ENCODE assay signal across 25 cellular contexts in genomic region chr11:1967641-1968225, GRCh38. TPM values are rescaled to one million over a fixed set of nuclear protein-coding genes. Genes with fewer than 3 reads are reported as not detected.
"Had no signal": no experiment of that assay in that cellular context is flagged by ENCODE, and none has a peak within 500 bp of the region (broad histone marks: within the 10 kb centered on the region; RNA-seq: fewer than 3 reads in every experiment).

No MANE protein-coding gene starts in this region.

- H3K9me3 ChIP-seq: colonic mucosa, esophagus muscularis mucosa, prostate gland, right lobe of liver, transverse colon, uterus had no signal

- H3K4me1 ChIP-seq: colonic mucosa, esophagus muscularis mucosa, neural progenitor cell, prostate gland, right lobe of liver, transverse colon, uterus had no signal

- H3K27ac ChIP-seq: colonic mucosa, dorsolateral prefrontal cortex, esophagus muscularis mucosa, neural progenitor cell, prostate gland, right lobe of liver, transverse colon had no signal

- DNase-seq: activated CD4-positive, alpha-beta T cell treated with anti-CD3 and anti-CD28 coated beads for 1 hour; activated CD4-positive, alpha-beta T cell treated with anti-CD3 and anti-CD28 coated beads, Interleukin-2, amount 50 U/mL, for 1 hour; activated CD8-positive, alpha-beta T cell treated with anti-CD3 and anti-CD28 coated beads, Interleukin-2, amount 10 ng/mL, durations not matched to agents 7 days and 5 days; activated naive CD4-positive, alpha-beta T cell; colonic mucosa; effector memory CD8-positive, alpha-beta T cell; left colon; naive thymus-derived CD8-positive, alpha-beta T cell; stimulated activated CD4-positive, alpha-beta T cell treated with anti-CD3 and anti-CD28 coated beads, Interleukin-2, amount 100 ng/mL, for 48 hours; stimulated activated CD8-positive, alpha-beta memory T cell treated with anti-CD3 and anti-CD28 coated beads, Interleukin-4, amount 100 ng/mL, for 48 hours; stimulated activated naive B cell treated with anti-CD40 and anti-IgM and Interleukin-4, amounts not matched to agents 10 μg/mL and 1 μg/mL and 100 μg/mL, for 72 hours; T-cell; transverse colon had no signal

- ATAC-seq: activated CD8-positive, alpha-beta T cell treated with anti-CD3 and anti-CD28 coated beads, Interleukin-2, amount 10 ng/mL, durations not matched to agents 7 days and 5 days; effector memory CD8-positive, alpha-beta T cell; naive thymus-derived CD8-positive, alpha-beta T cell; stimulated activated naive B cell treated with anti-CD40 and anti-IgM and Interleukin-4, amounts not matched to agents 10 μg/mL and 1 μg/mL and 100 μg/mL, for 72 hours; T-cell had no signal

- H3K36me3 ChIP-seq: colonic mucosa, esophagus muscularis mucosa, neural progenitor cell, prostate gland, right lobe of liver, transverse colon, uterus had no signal

- H3K27me3 ChIP-seq: colonic mucosa, dorsolateral prefrontal cortex, esophagus muscularis mucosa, neural progenitor cell, right lobe of liver, transverse colon, uterus had no signal

- H3K4me3 ChIP-seq: colonic mucosa, dorsolateral prefrontal cortex, esophagus muscularis mucosa, lung, neural progenitor cell, prostate gland, right lobe of liver, smooth muscle cell, transverse colon, uterus had no signal

RNA-seq across cellular contexts. Expression of gene H19, which starts 29.9 kb away (rescaled TPM):
- total RNA-seq: activated CD8-positive, alpha-beta T cell treated with anti-CD3 and anti-CD28 coated beads, Interleukin-2, amount 10 ng/mL, durations not matched to agents 7 days and 5 days; activated T-helper 1 cell treated with anti-CD3 and anti-CD28 coated beads, Interleukin-12 subunit alpha, Interleukin-12 subunit beta, Interleukin-2, Interleukin-4 antibody, amounts not matched to agents 30 ng/mL and 10 ng/mL and 1 ng/mL, durations not matched to agents 14 hours and 24 hours and 36 hours; naive thymus-derived CD8-positive, alpha-beta T cell had no signal
- polyA plus RNA-seq: naive thymus-derived CD8-positive, alpha-beta T cell had no signal

RNA-seq across cellular contexts. Expression of gene TNNT3, which starts 48.2 kb away (rescaled TPM):
- total RNA-seq: astrocyte, frontal cortex, temporal lobe had no signal
